In genomic region chr19:31141301-31141700, GRCh38 we compare ENCODE assay signal across 32 cellular contexts.
DNase-seq lines count a peak whose midpoint lies in the region; FAIRE-seq and TF ChIP-seq lines count a peak whose summit lies in the region.
"Had no signal": no experiment of that assay in that cellular context is flagged by ENCODE, and none has a peak within 500 bp of the region (broad histone marks: within the 10 kb centered on the region; RNA-seq: fewer than 3 reads in every experiment).

No MANE protein-coding gene starts in this region.

- H3K27ac ChIP-seq in SJCRH30 (peak overlapping the region; percentile 15; the same call in 1 of the 2 replicates), coronary artery (no peak overlapping the region)
- H3K27ac ChIP-seq: cardiac muscle cell, colonic mucosa, prostate gland, RWPE1, WERI-Rb-1 had no signal

- H3K36me3 Mint-ChIP-seq in osteocyte (ENCODE audit: unreplicated experiment): peaks cover 4% of the 10 kb centered on the region
- no peaks in the 10 kb centered on the region for H3K36me3 Mint-ChIP-seq in activated CD4-positive, alpha-beta T cell treated with anti-CD3 and anti-CD28 coated beads, Interleukin-2, amount 10 ng/mL, durations not matched to agents 7 days and 5 days (ENCODE audit: low read depth)
- H3K36me3 Mint-ChIP-seq: activated naive CD8-positive, alpha-beta T cell; CD14-positive monocyte; naive B cell; stimulated activated memory B cell treated with anti-CD40 and anti-IgM and Interleukin-4, amounts not matched to agents 10 μg/mL and 1 μg/mL and 100 μg/mL, for 72 hours; type B pancreatic cell had no signal

- no peaks in the 10 kb centered on the region for H3K27me3 Mint-ChIP-seq in osteocyte (ENCODE audit: unreplicated experiment)
- no peaks in the 10 kb centered on the region for H3K27me3 Mint-ChIP-seq in activated CD4-positive, alpha-beta T cell treated with anti-CD3 and anti-CD28 coated beads, Interleukin-2, amount 10 ng/mL, durations not matched to agents 7 days and 5 days
- H3K27me3 Mint-ChIP-seq: activated naive CD8-positive, alpha-beta T cell; stimulated activated memory B cell treated with anti-CD40 and anti-IgM and Interleukin-4, amounts not matched to agents 10 μg/mL and 1 μg/mL and 100 μg/mL, for 72 hours had no signal

- peaks cover 26% of the 10 kb centered on the region for H3K4me1 Mint-ChIP-seq in osteocyte (ENCODE audit: unreplicated experiment)
- no peaks in the 10 kb centered on the region for H3K4me1 Mint-ChIP-seq in activated CD4-positive, alpha-beta T cell treated with anti-CD3 and anti-CD28 coated beads, Interleukin-2, amount 10 ng/mL, durations not matched to agents 7 days and 5 days
- H3K4me1 Mint-ChIP-seq: CD14-positive monocyte; naive B cell; stimulated activated memory B cell treated with anti-CD40 and anti-IgM and Interleukin-4, amounts not matched to agents 10 μg/mL and 1 μg/mL and 100 μg/mL, for 72 hours had no signal

- CTCF ChIA-PET in activated CD4-positive, alpha-beta T cell treated with anti-CD3 and anti-CD28 coated beads, Interleukin-2, amount 10 ng/mL, durations not matched to agents 7 days and 5 days (lab: Charles Lee): interaction anchor here (0.9 kb wide), 1 partner anchor 13 kb away, joined by 3 read pairs; no protein-coding TSS in a partner anchor

- TF ChIP-seq POLR2A in H54 (IDR thresholded peaks at IDR 0.05; ENCODE audit: low read depth, low read length): 0 out of 2 replicates have a peak, but pooled peaks have one; percentile 13

- DNase-seq in H54 (ENCODE audit: insufficient read length, low spot score): no peak
- peak; percentile 50 to 51 for DNase-seq in SJCRH30
- peak; percentile 46 for DNase-seq in coronary artery (ENCODE audit: low spot score)
- DNase-seq in osteocyte (ENCODE audit: extremely low spot score, unreplicated experiment): no peak
- DNase-seq in NAMALWA (ENCODE audit: low spot score): no peak
- DNase-seq in GM19238 (ENCODE audit: insufficient read length, low spot score): no peak
- no peak for DNase-seq in activated CD4-positive, alpha-beta T cell treated with anti-CD3 and anti-CD28 coated beads, Interleukin-2, amount 10 ng/mL, durations not matched to agents 7 days and 5 days
- no peak for DNase-seq in activated CD8-positive, alpha-beta memory T cell treated with anti-CD3 and anti-CD28 coated beads for 24 hours
- DNase-seq: activated CD4-positive, alpha-beta T cell treated with anti-CD3 and anti-CD28 coated beads for 48 hours; activated effector memory CD4-positive, alpha-beta T cell treated with anti-CD3 and anti-CD28 coated beads, Interleukin-2, amount 50 U/mL, for 16 hours; Caco-2; colonic mucosa; DMS53; effector memory CD8-positive, alpha-beta T cell; erythroblast; head of caudate nucleus; naive B cell; NCI-H1105; NCI-H187; NCI-H510A; stimulated activated CD4-positive, alpha-beta T cell treated with anti-CD3 and anti-CD28 coated beads, Interleukin-15, amount 100 ng/mL, for 24 hours; WERI-Rb-1 had no signal

- peaks cover 6% of the 10 kb centered on the region for H3K9me3 Mint-ChIP-seq in osteocyte (ENCODE audit: unreplicated experiment)
- no peaks in the 10 kb centered on the region for H3K9me3 Mint-ChIP-seq in activated CD4-positive, alpha-beta T cell treated with anti-CD3 and anti-CD28 coated beads, Interleukin-2, amount 10 ng/mL, durations not matched to agents 7 days and 5 days
- H3K9me3 Mint-ChIP-seq: T-helper 2 cell treated with Interferon-gamma antibody and Interleukin-4, amounts not matched to agents 5 μg/mL and 100 μg/mL, for 36 hours; type B pancreatic cell had no signal

- H3K4me3 Mint-ChIP-seq in osteocyte (ENCODE audit: unreplicated experiment): no peak overlapping the region
- H3K4me3 Mint-ChIP-seq in activated CD4-positive, alpha-beta T cell treated with anti-CD3 and anti-CD28 coated beads, Interleukin-2, amount 10 ng/mL, durations not matched to agents 7 days and 5 days: no peak overlapping the region
- H3K4me3 Mint-ChIP-seq: activated naive CD8-positive, alpha-beta T cell; CD14-positive monocyte; effector memory CD8-positive, alpha-beta T cell; naive B cell; stimulated activated memory B cell treated with anti-CD40 and anti-IgM and Interleukin-4, amounts not matched to agents 10 μg/mL and 1 μg/mL and 100 μg/mL, for 72 hours; T-helper 2 cell treated with Interferon-gamma antibody and Interleukin-4, amounts not matched to agents 5 μg/mL and 100 μg/mL, for 36 hours; type B pancreatic cell had no signal

- POLR2A ChIA-PET in activated CD4-positive, alpha-beta T cell treated with anti-CD3 and anti-CD28 coated beads, Interleukin-2, amount 10 ng/mL, durations not matched to agents 7 days and 5 days (lab: Charles Lee): no interaction called here

- peaks cover 17% of the 10 kb centered on the region for H3K4me1 ChIP-seq in SJCRH30
- H3K4me1 ChIP-seq: Caco-2, colonic mucosa, prostate gland had no signal

- H3K9me3 ChIP-seq in SJCRH30 (replicated peaks): no peaks in the 10 kb centered on the region
- H3K9me3 ChIP-seq: Caco-2, colonic mucosa, prostate gland had no signal

- no peaks in the 10 kb centered on the region for H3K27me3 ChIP-seq in SJCRH30
- H3K27me3 ChIP-seq: colonic mucosa had no signal

- no peak for FAIRE-seq in H54 (lab: Jason Lieb, UNC)
- FAIRE-seq: GM12892, keratinocyte had no signal

- H3K4me3 ChIP-seq in SJCRH30 (no peak overlapping the region), coronary artery (no peak overlapping the region)
- H3K4me3 ChIP-seq: cardiac muscle cell, colonic mucosa, prostate gland had no signal

- H3K27ac Mint-ChIP-seq in osteocyte (ENCODE audit: unreplicated experiment): peak overlapping the region; percentile 57
- no peak overlapping the region for H3K27ac Mint-ChIP-seq in activated CD4-positive, alpha-beta T cell treated with anti-CD3 and anti-CD28 coated beads, Interleukin-2, amount 10 ng/mL, durations not matched to agents 7 days and 5 days
- H3K27ac Mint-ChIP-seq: activated naive CD8-positive, alpha-beta T cell; effector memory CD8-positive, alpha-beta T cell; naive B cell; stimulated activated memory B cell treated with anti-CD40 and anti-IgM and Interleukin-4, amounts not matched to agents 10 μg/mL and 1 μg/mL and 100 μg/mL, for 72 hours; T-helper 2 cell treated with Interferon-gamma antibody and Interleukin-4, amounts not matched to agents 5 μg/mL and 100 μg/mL, for 36 hours; type B pancreatic cell had no signal

- H3K36me3 ChIP-seq in SJCRH30: no peaks in the 10 kb centered on the region
- H3K36me3 ChIP-seq: cardiac muscle cell, colonic mucosa, prostate gland, WERI-Rb-1 had no signal

- TF ChIP-seq CTCF in coronary artery (IDR thresholded peaks at IDR 0.05) (no peak), osteocyte (IDR thresholded peaks at IDR 0.05) (no peak)

Comparison
In these comparisons a context has a peak if more than half of its experiments do, and no peak if none do; other contexts are left out.
1. DNase-seq: peak in SJCRH30 (2 of 2) and coronary artery (single experiment); none in H54 (single experiment), osteocyte (single experiment), NAMALWA (single experiment), GM19238 (single experiment), activated CD4-positive, alpha-beta T cell treated with anti-CD3 and anti-CD28 coated beads, Interleukin-2, amount 10 ng/mL, durations not matched to agents 7 days and 5 days (single experiment) and activated CD8-positive, alpha-beta memory T cell treated with anti-CD3 and anti-CD28 coated beads for 24 hours (single experiment).